ENCODE assay signal across 10 cellular contexts in genomic region chr10:14608381-14609001, GRCh38.
DNase-seq lines count a peak whose midpoint lies in the region; ATAC-seq and TF ChIP-seq lines count a peak whose summit lies in the region.
"Had no signal": no experiment of that assay in that cellular context is flagged by ENCODE, and none has a peak within 500 bp of the region (broad histone marks: within the 10 kb centered on the region; RNA-seq: fewer than 3 reads in every experiment).

No MANE protein-coding gene starts in this region.

- peak overlapping the region; percentile 12 for H2AFZ ChIP-seq in neuronal stem cell (ENCODE audit: low read length)

- peak; percentile 30 for DNase-seq in SIG-M5 (lab: John Stamatoyannopoulos, UW)
- no peak for DNase-seq in neuronal stem cell (ENCODE audit: low spot score)
- no peak for DNase-seq in RWPE1 (ENCODE audit: low spot score)
- no peak for DNase-seq in stimulated activated naive CD4-positive, alpha-beta T cell treated with Interleukin-2 at 50 U/mL for 16 hours (lab: John Stamatoyannopoulos, UW)
- no peak for DNase-seq in adrenal gland
- DNase-seq: activated CD8-positive, alpha-beta memory T cell treated with anti-CD3 and anti-CD28 coated beads, Interleukin-2, amount 50 U/mL, for 48 hours; PC-3 had no signal

- H3K9ac ChIP-seq in neuronal stem cell (ENCODE audit: low read depth, low read length, poor library complexity), result no peak overlapping the region

- H3K14ac ChIP-seq in neuronal stem cell (ENCODE audit: low read length), result no peak overlapping the region

- ATAC-seq in GM19023 (IDR thresholded peaks at IDR 0.05; ENCODE audit: unreplicated experiment) (peak; percentile 28), HG02981 (IDR thresholded peaks at IDR 0.05; ENCODE audit: unreplicated experiment) (peak; percentile 38), HG03097 (IDR thresholded peaks at IDR 0.05; ENCODE audit: low FRiP score, unreplicated experiment) (no peak)
- ATAC-seq: PC-3 had no signal

- H3K9me3 ChIP-seq in neuronal stem cell (replicated peaks in 1 of 2; ENCODE audit: control insufficient read depth in 2 of 2, insufficient read depth in 1 of 2, low read depth in 1 of 2, low read length in 2 of 2) (peaks cover 0 to 7% of the 10 kb centered on the region in 2 donors), adrenal gland (replicated peaks in 1 of 3) (no peaks in the 10 kb centered on the region)

- H3K4me1 ChIP-seq in neuronal stem cell (ENCODE audit: control insufficient read depth in 2 of 2, insufficient read depth in 1 of 2, low read depth in 1 of 2, low read length in 2 of 2) (peaks cover 0 to 5% of the 10 kb centered on the region in 2 donors), adrenal gland (replicated peaks in 1 of 2) (peaks cover 19 to 39% of the 10 kb centered on the region in 2 donors)

- H2BK15ac ChIP-seq in neuronal stem cell (ENCODE audit: low read length), result no peak overlapping the region

- no peak overlapping the region for H2BK5ac ChIP-seq in neuronal stem cell (ENCODE audit: low read length)

- H3K4me3 ChIP-seq in neuronal stem cell (ENCODE audit: low read length in 2 of 2), result no peak overlapping the region
- H3K4me3 ChIP-seq in adrenal gland, result no peak overlapping the region

- no peak for TF ChIP-seq CTCF in RWPE1 (conservative IDR thresholded peaks at IDR 0.05; ENCODE audit: low read depth)
- no peak for TF ChIP-seq CTCF in adrenal gland (IDR thresholded peaks at IDR 0.05)

- CTCF ChIA-PET in RWPE1 (lab: Yijun Ruan, JAX), result interaction anchor here (0.5 to 1.1 kb wide), 2 partner anchors 23 to 38 kb away, joined by 4 read pairs; no protein-coding TSS in a partner anchor

- H3K27me3 ChIP-seq in neuronal stem cell (ENCODE audit: control insufficient read depth in 3 of 3, insufficient read depth in 3 of 3, low read depth in 1 of 3, low read length in 3 of 3), result peaks cover 0 to 41% (median 2%) of the 10 kb centered on the region in 3 experiments
- H3K27me3 ChIP-seq in adrenal gland, result no peaks in the 10 kb centered on the region

- peak overlapping the region; percentile 25 for H3K23ac ChIP-seq in neuronal stem cell (ENCODE audit: low read depth, low read length, poor library complexity)

- POLR2A ChIA-PET in RWPE1 (lab: Yijun Ruan, JAX; ENCODE audit: low non-redundant PET), result no interaction called here

- no peak overlapping the region for H2BK12ac ChIP-seq in neuronal stem cell (ENCODE audit: low read length)

- WGBS in neuronal stem cell (ENCODE audit: extremely low coverage in 2 of 2, insufficient read length in 2 of 2, insufficient replicate concordance in 1 of 2), 2 donors, result no CpG with 5 or more reads among the region's 4 CpGs
- WGBS in adrenal gland, 4 donors, result 80 to 91% (median 84%) methylated on average over 4 of the region's 4 CpGs

- H3K36me3 ChIP-seq in neuronal stem cell (replicated peaks in 1 of 2; ENCODE audit: control insufficient read depth in 2 of 2, insufficient read depth in 2 of 2, low read length in 2 of 2), result no peaks in the 10 kb centered on the region
- no peaks in the 10 kb centered on the region for H3K36me3 ChIP-seq in adrenal gland (replicated peaks in 1 of 2)

- no peak overlapping the region for H3K4ac ChIP-seq in neuronal stem cell (ENCODE audit: low read length)

- H3K4me2 ChIP-seq in neuronal stem cell (ENCODE audit: insufficient read depth, low read length, poor library complexity, severe bottlenecking), result no peak overlapping the region

- H3K27ac ChIP-seq in neuronal stem cell (replicated peaks; ENCODE audit: low read length), result no peak overlapping the region
- no peak overlapping the region for H3K27ac ChIP-seq in RWPE1
- no peak overlapping the region for H3K27ac ChIP-seq in adrenal gland

- H4K91ac ChIP-seq in neuronal stem cell (ENCODE audit: low read depth, low read length, poor library complexity), result no peak overlapping the region

- no peak overlapping the region for H3K18ac ChIP-seq in neuronal stem cell (ENCODE audit: low read length)

- H2BK120ac ChIP-seq in neuronal stem cell (ENCODE audit: low read depth, low read length), result no peak overlapping the region

- no peak overlapping the region for H4K8ac ChIP-seq in neuronal stem cell (ENCODE audit: low read depth, low read length)

- intact Hi-C loops in adrenal gland (cut with DNase I), result loop anchor here in 1 of 2 donors (10.0 kb wide), 1 partner anchor 216 kb away; no protein-coding TSS in a partner anchor

- no peak for TF ChIP-seq POLR2A in adrenal gland (IDR thresholded peaks at IDR 0.05)

- H3K79me1 ChIP-seq in neuronal stem cell (ENCODE audit: low read depth, low read length), result no peaks in the 10 kb centered on the region

- no peak overlapping the region for H2AK5ac ChIP-seq in neuronal stem cell (ENCODE audit: low read depth, low read length)
